Comparison of ENCODE assay signal across 22 cellular contexts in the genomic region with DNA sequence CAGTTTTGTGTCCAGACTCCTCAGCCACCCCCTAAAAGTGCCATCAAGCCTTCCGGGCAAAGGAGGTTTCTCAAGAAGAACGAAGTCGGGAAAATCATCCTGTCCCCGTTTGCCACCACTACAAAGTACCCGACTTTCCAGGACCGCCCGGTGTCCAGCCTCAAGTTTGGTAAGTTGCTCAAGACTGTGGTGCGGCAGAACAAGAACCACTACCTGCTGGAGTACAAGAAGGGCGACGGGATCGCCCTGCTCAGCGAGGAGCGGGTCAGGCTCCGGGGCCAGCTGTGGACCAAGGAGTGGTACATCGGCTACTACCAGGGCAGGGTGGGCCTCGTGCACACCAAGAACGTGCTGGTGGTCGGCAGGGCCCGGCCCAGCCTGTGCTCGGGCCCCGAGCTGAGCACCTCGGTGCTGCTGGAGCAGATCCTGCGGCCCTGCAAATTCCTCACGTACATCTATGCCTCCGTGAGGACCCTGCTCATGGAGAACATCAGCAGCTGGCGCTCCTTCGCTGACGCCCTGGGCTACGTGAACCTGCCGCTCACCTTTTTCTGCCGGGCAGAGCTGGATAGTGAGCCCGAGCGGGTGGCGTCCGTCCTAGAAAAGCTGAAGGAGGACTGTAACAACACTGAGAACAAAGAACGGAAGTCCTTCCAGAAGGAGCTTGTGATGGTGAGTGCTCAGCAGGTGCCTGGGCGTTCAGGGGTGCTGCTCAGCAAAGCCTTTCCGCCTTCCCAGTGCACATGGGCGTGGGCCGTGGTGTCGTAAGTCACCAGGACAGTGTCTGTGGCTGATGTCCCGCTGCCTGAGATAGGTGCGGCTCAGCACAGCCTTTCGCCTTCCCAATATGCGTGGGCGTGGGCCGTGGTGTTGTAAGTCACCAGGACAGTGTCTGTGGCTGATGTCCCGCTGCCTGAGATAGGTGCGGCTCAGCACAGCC.
"Had no signal": no experiment of that assay in that cellular context is flagged by ENCODE, and none has a peak within 500 bp of the region (broad histone marks: within the 10 kb centered on the region; RNA-seq: fewer than 3 reads in every experiment).

No MANE protein-coding gene starts in this region.

- H3K27me3 ChIP-seq: colonic mucosa, hepatocyte, testis, tibial nerve had no signal

- ATAC-seq: left cardiac atrium; mucosa of descending colon; naive thymus-derived CD8-positive, alpha-beta T cell; psoas muscle; stimulated activated effector memory CD8-positive, alpha-beta T cell treated with anti-CD3 and anti-CD28 coated beads, Interleukin-12 subunit alpha, Interleukin-12 subunit beta, amount 100 ng/mL, for 72 hours had no signal

- H3K4me1 ChIP-seq: colonic mucosa, parathyroid adenoma, psoas muscle, testis had no signal

- FAIRE-seq: endothelial cell of umbilical vein, kidney, small intestine had no signal

- H3K9ac ChIP-seq: parathyroid adenoma had no signal

- H3K4me3 ChIP-seq: colonic mucosa, hepatocyte, mucosa of descending colon, psoas muscle, testis, tibial nerve had no signal

- DNase-seq: caudate nucleus; colonic mucosa; effector CD4-positive, alpha-beta T cell; endodermal cell; erythroblast; foreskin melanocyte; head of caudate nucleus; kidney; left cardiac atrium; naive thymus-derived CD8-positive, alpha-beta T cell; psoas muscle; retina; small intestine; stimulated activated CD4-positive, alpha-beta T cell treated with anti-CD3 and anti-CD28 coated beads, Interleukin-4, amount 100 ng/mL, for 1 hour; stimulated activated CD8-positive, alpha-beta memory T cell treated with anti-CD3 and anti-CD28 coated beads, Interleukin-4, amount 100 ng/mL, for 48 hours; testis had no signal

- H3K27ac ChIP-seq: colonic mucosa, hepatocyte, parathyroid adenoma, psoas muscle, testis, tibial nerve had no signal

- H2AFZ ChIP-seq: hepatocyte, parathyroid adenoma had no signal

- H3K36me3 ChIP-seq: colonic mucosa had no signal

- H3K9me3 ChIP-seq: colonic mucosa, mucosa of descending colon, psoas muscle, testis, tibial nerve had no signal

- H3K4me2 ChIP-seq: hepatocyte had no signal

- H3K79me2 ChIP-seq: parathyroid adenoma had no signal
